8 cellular contexts compared by ENCODE assay signal in the genomic region with DNA sequence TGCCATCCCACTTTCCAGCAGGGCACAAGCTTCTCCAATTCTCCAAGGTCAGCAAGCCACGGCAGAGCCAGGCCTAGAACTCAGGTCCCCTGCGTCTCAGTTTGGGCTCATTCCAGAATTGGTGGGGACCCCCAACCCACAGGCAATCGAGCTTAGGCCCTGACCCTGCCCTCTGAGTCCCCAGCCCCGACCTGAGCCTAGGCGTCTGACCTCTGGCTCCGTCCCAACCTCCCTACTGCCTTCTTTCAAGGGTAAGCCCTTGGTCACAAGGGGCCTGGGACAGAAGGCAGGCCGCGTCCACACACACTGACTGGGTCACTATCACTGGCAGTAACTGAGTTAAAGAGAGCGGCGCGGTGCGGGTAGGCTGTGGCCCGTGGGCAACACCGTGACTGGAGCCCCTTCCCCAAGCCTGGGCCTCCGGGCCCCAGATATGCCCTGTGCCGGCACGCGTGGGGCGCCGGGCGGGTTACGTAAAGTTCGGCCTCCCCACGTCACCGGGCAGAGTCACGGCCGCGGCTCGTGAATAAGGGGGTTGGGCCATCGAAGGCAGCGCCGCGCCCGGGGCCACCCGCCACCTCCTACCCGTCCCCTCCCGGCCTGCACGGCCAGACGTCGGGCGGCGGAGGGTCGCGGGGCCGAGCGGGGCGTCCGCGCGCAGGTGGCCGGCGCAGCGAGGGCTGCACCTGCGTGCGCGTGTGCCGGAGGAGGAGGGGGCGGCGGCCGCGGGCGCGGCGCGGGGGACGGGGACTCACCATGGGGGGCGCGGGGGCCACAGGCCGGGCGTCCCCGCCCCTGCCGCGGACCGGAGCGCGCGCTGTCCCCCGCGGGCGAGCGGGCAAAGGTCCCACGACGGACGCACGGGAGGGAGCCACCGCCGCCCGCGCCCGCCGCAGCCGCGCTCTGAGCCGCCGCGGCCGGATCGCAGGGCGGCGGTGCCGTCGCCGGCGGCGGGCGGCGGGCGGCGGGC. TPM values are rescaled to one million over a fixed set of nuclear protein-coding genes. Genes with fewer than 3 reads are reported as not detected.
DNase-seq lines count a peak whose midpoint lies in the region; ATAC-seq and TF ChIP-seq lines count a peak whose summit lies in the region.

No MANE protein-coding gene starts in this region.

- H3K4me2 ChIP-seq in Karpas-422 (ENCODE audit: low read depth, low read length, poor library complexity, severe bottlenecking), result no peak overlapping the region

- H3K9ac ChIP-seq in HUES48 (ENCODE audit: low read depth, low read length), result peak overlapping the region; percentile 64
- no peak overlapping the region for H3K9ac ChIP-seq in Karpas-422 (ENCODE audit: low read length)

- peak; percentile 81 for DNase-seq in activated effector memory CD4-positive, alpha-beta T cell treated with anti-CD3 and anti-CD28 coated beads, Interleukin-2, amount 50 U/mL, for 16 hours
- DNase-seq in activated effector memory CD4-positive, alpha-beta T cell treated with Interleukin-2 at 50 U/mL for 16 hours, result no peak
- DNase-seq in activated CD8-positive, alpha-beta T cell treated with anti-CD3 and anti-CD28 coated beads for 36 hours, result no peak
- no peak for DNase-seq in Karpas-422

- H3K27ac ChIP-seq in HUES48 (ENCODE audit: low read depth, low read length), result no peak overlapping the region
- H3K27ac ChIP-seq in esophagus (ENCODE audit: low read depth in 2 of 2, low read length in 1 of 2), result peak overlapping the region; percentile 86 to 94
- peak overlapping the region; percentile 90 for H3K27ac ChIP-seq in muscle layer of duodenum (ENCODE audit: low read length)
- H3K27ac ChIP-seq in Karpas-422 (ENCODE audit: low read length), result no peak overlapping the region

- ATAC-seq in activated CD8-positive, alpha-beta T cell treated with anti-CD3 and anti-CD28 coated beads for 36 hours, result no peak
- no peak for ATAC-seq in HG03175 (IDR thresholded peaks at IDR 0.05; ENCODE audit: unreplicated experiment)

- H3K4me1 Mint-ChIP-seq in activated CD8-positive, alpha-beta T cell treated with anti-CD3 and anti-CD28 coated beads for 36 hours (ENCODE audit: low read depth), result peaks cover 12% of the 10 kb centered on the region

- no peak overlapping the region for H2AFZ ChIP-seq in Karpas-422 (ENCODE audit: low read length)

- POLR2A ChIA-PET in activated CD8-positive, alpha-beta T cell treated with anti-CD3 and anti-CD28 coated beads for 36 hours (lab: Charles Lee), result interaction anchor here (1.2 kb wide), 1 partner anchor 16 kb away, joined by 5 read pairs; no protein-coding TSS in a partner anchor

- H3K27me3 ChIP-seq in HUES48 (ENCODE audit: control insufficient read depth, insufficient read depth, low read length) (no peaks in the 10 kb centered on the region), esophagus (ENCODE audit: control insufficient read depth in 1 of 2, insufficient read depth in 2 of 2, low read length in 2 of 2) (no peaks in the 10 kb centered on the region), muscle layer of duodenum (ENCODE audit: low read depth, low read length) (no peaks in the 10 kb centered on the region), Karpas-422 (ENCODE audit: low read length) (no peaks in the 10 kb centered on the region)

- H3K36me3 ChIP-seq in HUES48 (ENCODE audit: control insufficient read depth, insufficient read depth, low read length) (peaks cover 15% of the 10 kb centered on the region; the same call in 1 of the 2 replicates), esophagus (ENCODE audit: control insufficient read depth in 2 of 2, insufficient read depth in 2 of 2, low read length in 1 of 2) (peaks cover 0 to 17% of the 10 kb centered on the region in 2 donors), muscle layer of duodenum (ENCODE audit: control insufficient read depth in 1 of 2, insufficient read depth in 2 of 2, low read length in 2 of 2) (peaks cover 0 to 6% of the 10 kb centered on the region in 2 donors), Karpas-422 (ENCODE audit: insufficient read depth, low read length) (no peaks in the 10 kb centered on the region)

- H3K9me3 Mint-ChIP-seq in activated CD8-positive, alpha-beta T cell treated with anti-CD3 and anti-CD28 coated beads for 36 hours, result no peaks in the 10 kb centered on the region

- TF ChIP-seq CTCF in activated CD8-positive, alpha-beta T cell treated with anti-CD3 and anti-CD28 coated beads for 36 hours (IDR thresholded peaks at IDR 0.05), result no peak

- H3K9me3 ChIP-seq in HUES48 (ENCODE audit: control insufficient read depth, insufficient read depth, low read length), result no peaks in the 10 kb centered on the region
- no peaks in the 10 kb centered on the region for H3K9me3 ChIP-seq in esophagus (ENCODE audit: control insufficient read depth in 2 of 2, insufficient read depth in 1 of 2, low read depth in 1 of 2, low read length in 1 of 2)
- H3K9me3 ChIP-seq in muscle layer of duodenum (ENCODE audit: control insufficient read depth in 1 of 2, low read length in 2 of 2), result no peaks in the 10 kb centered on the region
- no peaks in the 10 kb centered on the region for H3K9me3 ChIP-seq in Karpas-422 (ENCODE audit: low read length)

- H3K79me2 ChIP-seq in Karpas-422 (ENCODE audit: low read length), result no peaks in the 10 kb centered on the region

- H3K4me3 ChIP-seq in HUES48 (ENCODE audit: low read depth, low read length) (peak overlapping the region; percentile 77), esophagus (ENCODE audit: low read depth in 1 of 2, low read length in 2 of 2) (peak overlapping the region; percentile 57 to 74), muscle layer of duodenum (ENCODE audit: low read depth in 1 of 2, low read length in 2 of 2) (peak overlapping the region; percentile 60 to 63), Karpas-422 (ENCODE audit: low read length) (no peak overlapping the region)

- H3K27ac Mint-ChIP-seq in activated CD8-positive, alpha-beta T cell treated with anti-CD3 and anti-CD28 coated beads for 36 hours, result no peak overlapping the region

- peak overlapping the region; percentile 65 for H3K4me3 Mint-ChIP-seq in activated CD8-positive, alpha-beta T cell treated with anti-CD3 and anti-CD28 coated beads for 36 hours

- WGBS in esophagus, 2 donors, result 5% methylated on average over 57 to 109 of the region's 109 CpGs

- intact Hi-C loops in activated CD8-positive, alpha-beta T cell treated with anti-CD3 and anti-CD28 coated beads for 36 hours (cut with micrococcal nuclease), result no loop called here

- CTCF ChIA-PET in activated CD8-positive, alpha-beta T cell treated with anti-CD3 and anti-CD28 coated beads for 36 hours (lab: Charles Lee), result interaction anchor here (1.0 to 3.4 kb wide), 4 partner anchors 16 to 114 kb away, joined by 4 to 16 read pairs (median 11); no protein-coding TSS in a partner anchor

- H3K36me3 Mint-ChIP-seq in activated CD8-positive, alpha-beta T cell treated with anti-CD3 and anti-CD28 coated beads for 36 hours (ENCODE audit: low read depth), result peaks cover 5% of the 10 kb centered on the region

- H3K4me1 ChIP-seq in HUES48 (ENCODE audit: control insufficient read depth, insufficient read depth, low read length) (peaks cover 10% of the 10 kb centered on the region), esophagus (ENCODE audit: control insufficient read depth in 2 of 2, insufficient read depth in 2 of 2, low read length in 1 of 2) (peaks cover 0 to 24% of the 10 kb centered on the region in 2 donors), muscle layer of duodenum (ENCODE audit: control insufficient read depth in 1 of 2, insufficient read depth in 2 of 2, low read length in 2 of 2) (peaks cover 0 to 17% of the 10 kb centered on the region in 2 donors), Karpas-422 (ENCODE audit: low read length) (no peaks in the 10 kb centered on the region)

- no peaks in the 10 kb centered on the region for H3K27me3 Mint-ChIP-seq in activated CD8-positive, alpha-beta T cell treated with anti-CD3 and anti-CD28 coated beads for 36 hours

- H3K9me2 ChIP-seq in Karpas-422 (replicated peaks; ENCODE audit: insufficient read depth, low read length), result no peaks in the 10 kb centered on the region

- H4K20me1 ChIP-seq in Karpas-422 (ENCODE audit: insufficient read depth, low read depth, low read length), result no peaks in the 10 kb centered on the region

RNA-seq across cellular contexts. Expression of gene ANKRD9, which starts 0.5 kb away (rescaled TPM):
- 10 to 100 TPM; 15.0 to 16.9 TPM for total RNA-seq in activated CD8-positive, alpha-beta T cell treated with anti-CD3 and anti-CD28 coated beads for 36 hours
- 10 to 100 TPM; 12.5 to 12.9 TPM for polyA plus RNA-seq in esophagus
- 0.04 TPM in 2 replicates for total RNA-seq in Karpas-422 (2014; rRNA removed; shearing (Covaris generic); ENCODE audit: low replicate concordance)

Comparison
In these comparisons a context has a peak if more than half of its experiments do, and no peak if none do; other contexts are left out.
1. H3K27ac ChIP-seq: peak in esophagus (2 of 2) and muscle layer of duodenum (single experiment); none in HUES48 (single experiment) and Karpas-422 (single experiment).
2. RNA of gene ANKRD9, which starts 0.5 kb away (total RNA-seq): 15.0 to 16.9 TPM in activated CD8-positive, alpha-beta T cell treated with anti-CD3 and anti-CD28 coated beads for 36 hours; 0.04 TPM in Karpas-422; every median in the first group is over 10 times any median in the second.